Comparison of ENCODE assay signal across 8 cellular contexts in genomic region chr3:38738630-38739395, GRCh38.
DNase-seq lines count a peak whose midpoint lies in the region; ATAC-seq and TF ChIP-seq lines count a peak whose summit lies in the region.

No MANE protein-coding gene starts in this region.

- H3K36me3 Mint-ChIP-seq in activated CD8-positive, alpha-beta T cell treated with anti-CD3 and anti-CD28 coated beads, Interleukin-2, amount 10 ng/mL, durations not matched to agents 7 days and 5 days (ENCODE audit: low read depth) = no peaks in the 10 kb centered on the region

- ATAC-seq in activated CD8-positive, alpha-beta T cell treated with anti-CD3 and anti-CD28 coated beads, Interleukin-2, amount 10 ng/mL, durations not matched to agents 7 days and 5 days = no peak
- no peak for ATAC-seq in HG02759 (IDR thresholded peaks at IDR 0.05; ENCODE audit: unreplicated experiment)
- no peak for ATAC-seq in HG03439 (IDR thresholded peaks at IDR 0.05; ENCODE audit: unreplicated experiment)
- no peak for ATAC-seq in GM18867 (IDR thresholded peaks at IDR 0.05; ENCODE audit: unreplicated experiment)

- H3K4me2 ChIP-seq in Karpas-422 (ENCODE audit: low read depth, low read length, poor library complexity, severe bottlenecking) = no peak overlapping the region

- H3K27me3 ChIP-seq in Karpas-422 (ENCODE audit: low read length) (no peaks in the 10 kb centered on the region), kidney epithelial cell (ENCODE audit: control insufficient read depth, insufficient read depth, low read length) (no peaks in the 10 kb centered on the region)

- no peak overlapping the region for H2AFZ ChIP-seq in Karpas-422 (ENCODE audit: low read length)

- peaks cover 16% of the 10 kb centered on the region for H3K27me3 Mint-ChIP-seq in activated CD8-positive, alpha-beta T cell treated with anti-CD3 and anti-CD28 coated beads, Interleukin-2, amount 10 ng/mL, durations not matched to agents 7 days and 5 days (ENCODE audit: low read depth)

- POLR2A ChIA-PET in activated CD8-positive, alpha-beta T cell treated with anti-CD3 and anti-CD28 coated beads, Interleukin-2, amount 10 ng/mL, durations not matched to agents 7 days and 5 days (lab: Charles Lee) = no interaction called here

- TF ChIP-seq CTCF in kidney epithelial cell (IDR thresholded peaks at IDR 0.05; ENCODE audit: insufficient read depth, low read length, poor library complexity, severe bottlenecking) = peak; percentile 70

- no peaks in the 10 kb centered on the region for H3K4me1 Mint-ChIP-seq in activated CD8-positive, alpha-beta T cell treated with anti-CD3 and anti-CD28 coated beads, Interleukin-2, amount 10 ng/mL, durations not matched to agents 7 days and 5 days (ENCODE audit: low read depth)

- no peaks in the 10 kb centered on the region for H3K36me3 ChIP-seq in Karpas-422 (ENCODE audit: insufficient read depth, low read length)
- H3K36me3 ChIP-seq in kidney epithelial cell (ENCODE audit: control insufficient read depth, insufficient read depth, low read length) = no peaks in the 10 kb centered on the region

- H3K4me3 ChIP-seq in Karpas-422 (ENCODE audit: low read length) (no peak overlapping the region), kidney epithelial cell (ENCODE audit: low read depth, low read length) (no peak overlapping the region)

- DNase-seq in activated T-cell treated with anti-CD3 and anti-CD28 coated beads for 48 hours (ENCODE audit: low read depth) (peak; percentile 8), Karpas-422 (peak; percentile 86), kidney epithelial cell (ENCODE audit: low read depth) (no peak)
- no peak for DNase-seq in activated T-cell treated with anti-CD3 and anti-CD28 coated beads, Interleukin-2, amount 50 U/mL, for 1 hour
- peak; percentile 47 for DNase-seq in activated CD8-positive, alpha-beta T cell treated with anti-CD3 and anti-CD28 coated beads, Interleukin-2, amount 10 ng/mL, durations not matched to agents 7 days and 5 days

- no peak overlapping the region for H3K9ac ChIP-seq in Karpas-422 (ENCODE audit: low read length)

- H3K79me2 ChIP-seq in Karpas-422 (ENCODE audit: low read length) = no peaks in the 10 kb centered on the region

- no peak overlapping the region for H3K4me3 Mint-ChIP-seq in activated CD8-positive, alpha-beta T cell treated with anti-CD3 and anti-CD28 coated beads, Interleukin-2, amount 10 ng/mL, durations not matched to agents 7 days and 5 days

- no peak overlapping the region for H3K27ac Mint-ChIP-seq in activated CD8-positive, alpha-beta T cell treated with anti-CD3 and anti-CD28 coated beads, Interleukin-2, amount 10 ng/mL, durations not matched to agents 7 days and 5 days

- CTCF ChIA-PET in activated CD8-positive, alpha-beta T cell treated with anti-CD3 and anti-CD28 coated beads, Interleukin-2, amount 10 ng/mL, durations not matched to agents 7 days and 5 days (lab: Charles Lee) = interaction anchor here (0.9 to 3.2 kb wide), 7 partner anchors 15 to 550 kb away, joined by 3 to 22 read pairs (median 3); no protein-coding TSS in a partner anchor

- H3K9me3 ChIP-seq in Karpas-422 (ENCODE audit: low read length) = no peaks in the 10 kb centered on the region

- no peak overlapping the region for H3K27ac ChIP-seq in Karpas-422 (ENCODE audit: low read length)

- no peaks in the 10 kb centered on the region for H3K9me2 ChIP-seq in Karpas-422 (replicated peaks; ENCODE audit: insufficient read depth, low read length)

- H3K4me1 ChIP-seq in Karpas-422 (ENCODE audit: low read length) = no peaks in the 10 kb centered on the region

- no peaks in the 10 kb centered on the region for H3K9me3 Mint-ChIP-seq in activated CD8-positive, alpha-beta T cell treated with anti-CD3 and anti-CD28 coated beads, Interleukin-2, amount 10 ng/mL, durations not matched to agents 7 days and 5 days (ENCODE audit: insufficient read depth)

- H4K20me1 ChIP-seq in Karpas-422 (ENCODE audit: insufficient read depth, low read depth, low read length) = no peaks in the 10 kb centered on the region

Comparison
In these comparisons a context has a peak if more than half of its experiments do, and no peak if none do; other contexts are left out.
1. DNase-seq: peak in activated T-cell treated with anti-CD3 and anti-CD28 coated beads for 48 hours (single experiment), Karpas-422 (single experiment) and activated CD8-positive, alpha-beta T cell treated with anti-CD3 and anti-CD28 coated beads, Interleukin-2, amount 10 ng/mL, durations not matched to agents 7 days and 5 days (single experiment); none in activated T-cell treated with anti-CD3 and anti-CD28 coated beads, Interleukin-2, amount 50 U/mL, for 1 hour (single experiment) and kidney epithelial cell (single experiment).